Comparison of ENCODE assay signal across 23 cellular contexts in the genomic region with DNA sequence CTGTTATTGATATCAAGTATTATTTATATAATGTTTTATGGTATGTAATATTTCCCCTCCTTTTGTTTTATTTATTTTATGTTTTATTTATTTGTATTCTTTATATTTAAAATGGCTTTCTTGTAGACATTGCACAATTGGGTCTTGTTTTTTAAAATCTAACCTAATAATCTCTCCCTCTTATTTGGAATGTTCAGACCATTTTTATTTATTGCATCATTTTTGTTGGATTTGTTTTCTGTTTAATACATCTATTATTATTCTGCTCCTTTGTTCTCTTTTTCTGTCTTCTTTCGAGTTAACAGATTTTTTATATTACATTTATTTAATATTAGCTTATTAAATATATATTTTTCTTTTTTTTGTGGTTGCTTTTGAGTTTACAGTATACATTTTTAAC.
"Had no signal": no experiment of that assay in that cellular context is flagged by ENCODE, and none has a peak within 500 bp of the region (broad histone marks: within the 10 kb centered on the region; RNA-seq: fewer than 3 reads in every experiment).

No MANE protein-coding gene starts in this region.

- DNase-seq: hippocampal formation; left colon; left lung; lower lobe of right lung; mammary epithelial cell; mesenchymal stem cell; naive thymus-derived CD8-positive, alpha-beta T cell; nucleus accumbens; stimulated activated CD4-positive, alpha-beta T cell treated with anti-CD3 and anti-CD28 coated beads, Interleukin-1b, Interleukin-23, amount 100 ng/mL, for 48 hours; stimulated activated CD4-positive, alpha-beta T cell treated with anti-CD3 and anti-CD28 coated beads, Interleukin-2, amount 100 ng/mL, for 48 hours; stimulated activated CD4-positive, alpha-beta T cell treated with anti-CD3 and anti-CD28 coated beads, Interleukin-4, amount 100 ng/mL, for 4 hours; stimulated activated CD8-positive, alpha-beta memory T cell treated with anti-CD3 and anti-CD28 coated beads, Interleukin-4, amount 100 ng/mL, for 48 hours; stimulated activated naive CD4-positive, alpha-beta T cell treated with Interleukin-2 at 50 U/mL for 16 hours; stimulated activated naive CD8-positive, alpha-beta T cell treated with anti-CD3 and anti-CD28 coated beads, Interleukin-15, amount 100 ng/mL, for 72 hours; substantia nigra; uterus had no signal

- H3K9me3 ChIP-seq: left lung, lower lobe of right lung, uterus had no signal

- FAIRE-seq: keratinocyte had no signal

- H3K4me1 ChIP-seq: left lung, lower lobe of right lung, parathyroid adenoma, right atrium auricular region, tibial nerve, uterus had no signal

- H3K79me2 ChIP-seq: parathyroid adenoma had no signal

- H3K9ac ChIP-seq: parathyroid adenoma had no signal

- H3K27ac ChIP-seq: left lung, lower lobe of right lung, parathyroid adenoma, right atrium auricular region, tibial nerve, uterus had no signal

- H3K27me3 ChIP-seq: left lung, right atrium auricular region, tibial nerve, uterus had no signal

- H3K4me3 ChIP-seq: left lung, lower lobe of right lung, right atrium auricular region, smooth muscle cell, tibial nerve, uterus had no signal

- ATAC-seq: left colon; left lung; lower lobe of right lung; naive thymus-derived CD8-positive, alpha-beta T cell; sciatic nerve; stimulated activated memory B cell treated with anti-CD40 and anti-IgM and Interleukin-4, amounts not matched to agents 10 μg/mL and 1 μg/mL and 100 μg/mL, for 72 hours; stimulated activated naive CD8-positive, alpha-beta T cell treated with anti-CD3 and anti-CD28 coated beads, Interleukin-15, amount 100 ng/mL, for 72 hours had no signal

- H3K4me2 ChIP-seq: smooth muscle cell had no signal

- H3K36me3 ChIP-seq: left lung, lower lobe of right lung, right atrium auricular region, tibial nerve, uterus had no signal

- H2AFZ ChIP-seq: parathyroid adenoma had no signal
